1 cellular context compared by ENCODE assay signal in genomic region chr13:22793598-22794134, GRCh38.
TF ChIP-seq lines count a peak whose summit lies in the region.

No MANE protein-coding gene starts in this region.

TF ChIP-seq in HCT116, 20 proteins besides CTCF, POLR2A, EP300 and RAD21 (continued from another document):
- TF ChIP-seq SRF (IDR thresholded peaks at IDR 0.05; ENCODE audit: low read depth) (peak; percentile 94), MAX (IDR thresholded peaks at IDR 0.05) (0 out of 2 replicates have a peak, but pooled peaks have one; percentile 43), SP1 (IDR thresholded peaks at IDR 0.05; ENCODE audit: low read depth) (peak; percentile 38; the same call in 1 of the 2 replicates), POLR2AphosphoS5 (IDR thresholded peaks at IDR 0.05; ENCODE audit: low read depth, low read length) (peak; percentile 22; the same call in 1 of the 2 replicates), JUND (IDR thresholded peaks at IDR 0.05) (peak; percentile 60), REST (IDR thresholded peaks at IDR 0.05; ENCODE audit: low read depth) (no peak), ZBTB33 (IDR thresholded peaks at IDR 0.05; ENCODE audit: extremely low read depth, insufficient replicate concordance, low read length) (no peak), EZH2 (IDR thresholded peaks at IDR 0.05) (no peak), SIN3A (IDR thresholded peaks at IDR 0.05; ENCODE audit: low read depth) (peak; percentile 60; the same call in 1 of the 2 replicates), FOSL1 (IDR thresholded peaks at IDR 0.05; ENCODE audit: low read depth) (peak; percentile 49; the same call in 1 of the 2 replicates)
